ENCODE assay signal across 1 cellular context in the genomic region with DNA sequence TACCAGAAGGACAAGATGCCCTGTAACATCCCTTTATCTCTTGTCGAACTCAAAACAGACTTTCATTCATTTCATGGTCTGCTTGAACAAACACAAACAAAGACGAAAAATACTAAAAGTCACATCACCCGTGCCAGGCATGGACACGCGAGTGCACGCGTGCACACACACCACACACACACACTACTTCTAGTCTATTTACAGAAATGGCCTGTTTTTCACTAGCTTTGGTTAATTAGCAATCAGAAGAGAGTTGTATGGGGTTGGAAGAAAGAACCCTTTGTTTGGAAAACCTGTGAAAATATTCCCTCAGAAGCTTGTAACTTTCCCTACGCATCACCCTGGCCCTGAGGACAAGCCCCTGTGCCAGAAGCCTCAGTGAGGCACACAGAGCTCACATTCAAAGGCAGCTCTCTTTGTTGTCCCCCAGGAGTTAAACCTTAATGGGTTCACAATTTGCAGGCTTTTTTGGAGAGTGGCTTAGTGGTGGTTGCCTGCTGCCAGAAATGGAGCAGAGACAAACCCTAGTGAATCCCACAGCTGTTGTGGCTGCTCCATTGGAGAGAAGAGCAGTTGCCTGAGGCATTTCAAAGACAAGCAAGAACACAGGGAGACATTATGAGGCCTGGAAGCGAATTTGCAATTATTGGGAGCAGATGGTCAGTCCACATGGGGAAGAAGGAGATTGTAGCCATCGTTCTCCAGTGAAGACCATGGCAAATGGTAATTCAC.
TF ChIP-seq lines count a peak whose summit lies in the region.

No MANE protein-coding gene starts in this region.

TF ChIP-seq in A549, 52 proteins besides CTCF, POLR2A, EP300 and RAD21:
- TF ChIP-seq ZNF302 (CRISPR knock-in tag; IDR thresholded peaks at IDR 0.05) (no peak), SMC3 (IDR thresholded peaks at IDR 0.05) (no peak), ZSCAN20 (CRISPR knock-in tag; IDR thresholded peaks at IDR 0.05) (no peak), ZC3H11A (IDR thresholded peaks at IDR 0.05) (no peak), ESRRA (IDR thresholded peaks at IDR 0.05; ENCODE audit: borderline replicate concordance, low read length) (no peak), FOXS1 (CRISPR knock-in tag; IDR thresholded peaks at IDR 0.05) (no peak), JUN (IDR thresholded peaks at IDR 0.05) (no peak), HDAC2 (IDR thresholded peaks at IDR 0.05) (no peak), RCOR1 (IDR thresholded peaks at IDR 0.05; ENCODE audit: low read depth, low read length) (no peak), KDM1A (IDR thresholded peaks at IDR 0.05; ENCODE audit: low read depth) (no peak), FOSL2 (IDR thresholded peaks at IDR 0.05) (no peak), FOSL2 (CRISPR knock-in tag; IDR thresholded peaks at IDR 0.05) (no peak), CBX8 (IDR thresholded peaks at IDR 0.05) (no peak)
- TF ChIP-seq, protein P1, sequence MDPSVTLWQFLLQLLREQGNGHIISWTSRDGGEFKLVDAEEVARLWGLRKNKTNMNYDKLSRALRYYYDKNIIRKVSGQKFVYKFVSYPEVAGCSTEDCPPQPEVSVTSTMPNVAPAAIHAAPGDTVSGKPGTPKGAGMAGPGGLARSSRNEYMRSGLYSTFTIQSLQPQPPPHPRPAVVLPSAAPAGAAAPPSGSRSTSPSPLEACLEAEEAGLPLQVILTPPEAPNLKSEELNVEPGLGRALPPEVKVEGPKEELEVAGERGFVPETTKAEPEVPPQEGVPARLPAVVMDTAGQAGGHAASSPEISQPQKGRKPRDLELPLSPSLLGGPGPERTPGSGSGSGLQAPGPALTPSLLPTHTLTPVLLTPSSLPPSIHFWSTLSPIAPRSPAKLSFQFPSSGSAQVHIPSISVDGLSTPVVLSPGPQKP (IDR thresholded peaks at IDR 0.05; ENCODE audit: low read depth, low read length): no peak
- TF ChIP-seq, protein P2, sequence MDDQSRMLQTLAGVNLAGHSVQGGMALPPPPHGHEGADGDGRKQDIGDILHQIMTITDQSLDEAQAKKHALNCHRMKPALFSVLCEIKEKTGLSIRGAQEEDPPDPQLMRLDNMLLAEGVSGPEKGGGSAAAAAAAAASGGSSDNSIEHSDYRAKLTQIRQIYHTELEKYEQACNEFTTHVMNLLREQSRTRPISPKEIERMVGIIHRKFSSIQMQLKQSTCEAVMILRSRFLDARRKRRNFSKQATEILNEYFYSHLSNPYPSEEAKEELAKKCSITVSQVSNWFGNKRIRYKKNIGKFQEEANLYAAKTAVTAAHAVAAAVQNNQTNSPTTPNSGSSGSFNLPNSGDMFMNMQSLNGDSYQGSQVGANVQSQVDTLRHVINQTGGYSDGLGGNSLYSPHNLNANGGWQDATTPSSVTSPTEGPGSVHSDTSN (IDR thresholded peaks at IDR 0.05): no peak
TF ChIP-seq in A549: peak in this region for 0.
